11 cellular contexts compared by ENCODE assay signal in genomic region chr7:92631830-92632487, GRCh38. TPM values are rescaled to one million over a fixed set of nuclear protein-coding genes. Genes with fewer than 3 reads are reported as not detected.
DNase-seq lines count a peak whose midpoint lies in the region; ATAC-seq lines count a peak whose summit lies in the region.
"Had no signal": no experiment of that assay in that cellular context is flagged by ENCODE, and none has a peak within 500 bp of the region (broad histone marks: within the 10 kb centered on the region; RNA-seq: fewer than 3 reads in every experiment).

No MANE protein-coding gene starts in this region.

- H3K79me1 ChIP-seq in mesendoderm (ENCODE audit: low read length): no peaks in the 10 kb centered on the region

- H2AK5ac ChIP-seq in mesendoderm (ENCODE audit: low read length): no peak overlapping the region

- H3K18ac ChIP-seq in mesendoderm (ENCODE audit: low read length): no peak overlapping the region

- intact Hi-C loops in activated T-helper 2 cell treated with anti-CD3 and anti-CD28 coated beads, Interferon-gamma antibody, Interleukin-2, Interleukin-4, amounts not matched to agents 10 μg/mL and 5 μg/mL and 100 μg/mL, durations not matched to agents 14 hours and 24 hours and 36 hours (cut with micrococcal nuclease): loop anchor here (1.0 to 5.0 kb wide), 9 partner anchors 10 to 485 kb away; partner anchors contain the start of gene SAMD9

- no peak for ATAC-seq in stimulated activated naive CD8-positive, alpha-beta T cell treated with anti-CD3 and anti-CD28 coated beads, Interleukin-15, Interleukin-2, amounts not matched to agents 100 U/mL and 50 U/mL, for 24 hours
- ATAC-seq in HG03060 (IDR thresholded peaks at IDR 0.05; ENCODE audit: low read depth, unreplicated experiment) (peak; percentile 17), HG03159 (IDR thresholded peaks at IDR 0.05; ENCODE audit: unreplicated experiment) (no peak)
- ATAC-seq: body of pancreas had no signal

- no peak overlapping the region for H3K23ac ChIP-seq in mesendoderm (ENCODE audit: low read length)

- no peak overlapping the region for H2BK5ac ChIP-seq in mesendoderm (ENCODE audit: low read length)

- H3K27me3 Mint-ChIP-seq in stimulated activated naive CD8-positive, alpha-beta T cell treated with anti-CD3 and anti-CD28 coated beads, Interleukin-15, Interleukin-2, amounts not matched to agents 100 ng/mL and 50 ng/mL, for 24 hours: no peaks in the 10 kb centered on the region
- H3K27me3 Mint-ChIP-seq in activated T-helper 2 cell treated with anti-CD3 and anti-CD28 coated beads, Interferon-gamma antibody, Interleukin-2, Interleukin-4, amounts not matched to agents 10 μg/mL and 5 μg/mL and 100 μg/mL, durations not matched to agents 14 hours and 24 hours and 36 hours (ENCODE audit: low read depth): no peaks in the 10 kb centered on the region

- WGBS in mesendoderm (ENCODE audit: extremely low coverage, insufficient coverage, low lambda C conversion rate): no CpG with 5 or more reads among the region's 2 CpGs

- no peaks in the 10 kb centered on the region for H3K27me3 ChIP-seq in mesendoderm (ENCODE audit: insufficient read depth, low read length, poor library complexity)
- H3K27me3 ChIP-seq: body of pancreas, spleen had no signal

- no peak overlapping the region for H3K4me2 ChIP-seq in mesendoderm (ENCODE audit: low read length)

- no peak overlapping the region for H3K27ac ChIP-seq in mesendoderm (ENCODE audit: low read depth, low read length)

- no peak for DNase-seq in stimulated activated naive CD8-positive, alpha-beta T cell treated with anti-CD3 and anti-CD28 coated beads, Interleukin-15, Interleukin-2, amounts not matched to agents 100 U/mL and 50 U/mL, for 24 hours
- DNase-seq in activated T-helper 2 cell treated with anti-CD3 and anti-CD28 coated beads, Interferon-gamma antibody, Interleukin-2, Interleukin-4, amounts not matched to agents 10 μg/mL and 5 μg/mL and 100 μg/mL, durations not matched to agents 14 hours and 24 hours and 36 hours (ENCODE audit: low spot score): no peak
- no peak for DNase-seq in H4 (ENCODE audit: low spot score)
- DNase-seq in activated effector memory CD4-positive, alpha-beta T cell treated with anti-CD3 and anti-CD28 coated beads, Interleukin-2, amount 50 U/mL, for 16 hours: no peak
- no peak for DNase-seq in mesendoderm
- DNase-seq: body of pancreas, MV-4-11, spleen had no signal

- no peak overlapping the region for H2BK15ac ChIP-seq in mesendoderm (replicated peaks; ENCODE audit: low read depth)

- H4K8ac ChIP-seq in mesendoderm (ENCODE audit: low read depth, low read length): no peak overlapping the region

- H4K5ac ChIP-seq in mesendoderm (ENCODE audit: low read length): no peak overlapping the region

- peak overlapping the region; percentile 98 for H3K27ac Mint-ChIP-seq in stimulated activated naive CD8-positive, alpha-beta T cell treated with anti-CD3 and anti-CD28 coated beads, Interleukin-15, Interleukin-2, amounts not matched to agents 100 ng/mL and 50 ng/mL, for 24 hours
- H3K27ac Mint-ChIP-seq in activated T-helper 2 cell treated with anti-CD3 and anti-CD28 coated beads, Interferon-gamma antibody, Interleukin-2, Interleukin-4, amounts not matched to agents 10 μg/mL and 5 μg/mL and 100 μg/mL, durations not matched to agents 14 hours and 24 hours and 36 hours: peak overlapping the region; percentile 91

- H3K36me3 ChIP-seq in mesendoderm (ENCODE audit: control insufficient read depth, insufficient read depth, low read length): no peaks in the 10 kb centered on the region

- H2BK120ac ChIP-seq in mesendoderm (ENCODE audit: low read depth, low read length): no peak overlapping the region

- peak overlapping the region; percentile 63 for H3K4me3 Mint-ChIP-seq in stimulated activated naive CD8-positive, alpha-beta T cell treated with anti-CD3 and anti-CD28 coated beads, Interleukin-15, Interleukin-2, amounts not matched to agents 100 ng/mL and 50 ng/mL, for 24 hours
- peak overlapping the region; percentile 43 for H3K4me3 Mint-ChIP-seq in activated T-helper 2 cell treated with anti-CD3 and anti-CD28 coated beads, Interferon-gamma antibody, Interleukin-2, Interleukin-4, amounts not matched to agents 10 μg/mL and 5 μg/mL and 100 μg/mL, durations not matched to agents 14 hours and 24 hours and 36 hours (ENCODE audit: low read depth)

- H3K36me3 Mint-ChIP-seq in stimulated activated naive CD8-positive, alpha-beta T cell treated with anti-CD3 and anti-CD28 coated beads, Interleukin-15, Interleukin-2, amounts not matched to agents 100 ng/mL and 50 ng/mL, for 24 hours (ENCODE audit: low read depth): peaks cover 41% of the 10 kb centered on the region
- peaks cover 52% of the 10 kb centered on the region for H3K36me3 Mint-ChIP-seq in activated T-helper 2 cell treated with anti-CD3 and anti-CD28 coated beads, Interferon-gamma antibody, Interleukin-2, Interleukin-4, amounts not matched to agents 10 μg/mL and 5 μg/mL and 100 μg/mL, durations not matched to agents 14 hours and 24 hours and 36 hours (ENCODE audit: low read depth)

- no peak overlapping the region for H3K4ac ChIP-seq in mesendoderm (ENCODE audit: low read depth, low read length)

- no peak overlapping the region for H3K9ac ChIP-seq in mesendoderm (ENCODE audit: low read length)

- peaks cover 99% of the 10 kb centered on the region for H3K4me1 Mint-ChIP-seq in stimulated activated naive CD8-positive, alpha-beta T cell treated with anti-CD3 and anti-CD28 coated beads, Interleukin-15, Interleukin-2, amounts not matched to agents 100 ng/mL and 50 ng/mL, for 24 hours (ENCODE audit: low read depth)
- H3K4me1 Mint-ChIP-seq in activated T-helper 2 cell treated with anti-CD3 and anti-CD28 coated beads, Interferon-gamma antibody, Interleukin-2, Interleukin-4, amounts not matched to agents 10 μg/mL and 5 μg/mL and 100 μg/mL, durations not matched to agents 14 hours and 24 hours and 36 hours (ENCODE audit: low read depth): peaks cover 72% of the 10 kb centered on the region

- H3K4me3 ChIP-seq in mesendoderm (ENCODE audit: low read length): no peak overlapping the region
- H3K4me3 ChIP-seq: body of pancreas, spleen had no signal

- peaks cover 10% of the 10 kb centered on the region for H3K9me3 Mint-ChIP-seq in stimulated activated naive CD8-positive, alpha-beta T cell treated with anti-CD3 and anti-CD28 coated beads, Interleukin-15, Interleukin-2, amounts not matched to agents 100 ng/mL and 50 ng/mL, for 24 hours
- peaks cover 28% of the 10 kb centered on the region for H3K9me3 Mint-ChIP-seq in activated T-helper 2 cell treated with anti-CD3 and anti-CD28 coated beads, Interferon-gamma antibody, Interleukin-2, Interleukin-4, amounts not matched to agents 10 μg/mL and 5 μg/mL and 100 μg/mL, durations not matched to agents 14 hours and 24 hours and 36 hours

- H3K4me1 ChIP-seq in mesendoderm (ENCODE audit: control insufficient read depth, low read depth, low read length): no peaks in the 10 kb centered on the region

- no peaks in the 10 kb centered on the region for H3K79me2 ChIP-seq in mesendoderm (ENCODE audit: control insufficient read depth, insufficient read depth, low read length)

- H3K56ac ChIP-seq in mesendoderm (ENCODE audit: low read length): no peak overlapping the region

RNA-seq across cellular contexts. Expression of gene FAM133B, which starts 41.8 kb away (rescaled TPM):
- 39.0 and 39.4 TPM in 2 replicates for total RNA-seq in activated T-helper 2 cell treated with anti-CD3 and anti-CD28 coated beads, Interferon-gamma antibody, Interleukin-2, Interleukin-4, amounts not matched to agents 10 μg/mL and 5 μg/mL and 100 μg/mL, durations not matched to agents 14 hours and 24 hours and 36 hours
- 18.9 and 23.9 TPM in 2 replicates for total RNA-seq in H4 (2014; rRNA removed; shearing (Covaris generic))
- 102 TPM for polyA plus RNA-seq in mesendoderm (2013, experiment 1 of 2)
- 100 TPM for polyA plus RNA-seq in mesendoderm (2013, experiment 2 of 2)
